ENCODE assay signal across 8 cellular contexts in genomic region chr4:121252224-121252806, GRCh38.
A peak's percentile ranks its signal among the peaks of the same experiment; 100 is the strongest.
DNase-seq lines count a peak whose midpoint lies in the region; ATAC-seq and TF ChIP-seq lines count a peak whose summit lies in the region.

No MANE protein-coding gene starts in this region.

- peaks cover 67% of the 10 kb centered on the region for H3K4me1 Mint-ChIP-seq in activated T-cell treated with anti-CD3 and anti-CD28 coated beads, Interleukin-2, amount 50 U/mL, for 4 hours (ENCODE audit: low read depth)
- peaks cover 6% of the 10 kb centered on the region for H3K4me1 Mint-ChIP-seq in nephron progenitor cell

- H3K36me3 Mint-ChIP-seq in activated T-cell treated with anti-CD3 and anti-CD28 coated beads, Interleukin-2, amount 50 U/mL, for 4 hours (ENCODE audit: insufficient read depth): no peaks in the 10 kb centered on the region
- no peaks in the 10 kb centered on the region for H3K36me3 Mint-ChIP-seq in nephron progenitor cell (ENCODE audit: low read depth)

- H3K4me3 ChIP-seq in NT2/D1 (ENCODE audit: insufficient read length, low read depth) (no peak overlapping the region), fibroblast of mammary gland (ENCODE audit: control insufficient read depth, low read depth, low read length) (no peak overlapping the region), thoracic aorta (no peak overlapping the region)

- H3K27me3 ChIP-seq in NT2/D1 (ENCODE audit: insufficient read depth, insufficient read length) (no peaks in the 10 kb centered on the region), thoracic aorta (replicated peaks; ENCODE audit: insufficient read depth) (no peaks in the 10 kb centered on the region)

- no peaks in the 10 kb centered on the region for H3K36me3 ChIP-seq in NT2/D1 (ENCODE audit: insufficient read depth, insufficient read length, low read length)
- no peaks in the 10 kb centered on the region for H3K36me3 ChIP-seq in thoracic aorta

- H3K4me1 ChIP-seq in NT2/D1 (ENCODE audit: insufficient read depth, insufficient read length) (no peaks in the 10 kb centered on the region), thoracic aorta (ENCODE audit: control insufficient read depth in 1 of 2, low read depth in 2 of 2) (peaks cover 0 to 8% of the 10 kb centered on the region in 2 donors)

- peak; percentile 95 for TF ChIP-seq CTCF in fibroblast of mammary gland (conservative IDR thresholded peaks at IDR 0.05; ENCODE audit: control insufficient read depth, insufficient read depth, low read depth, low read length)
- TF ChIP-seq CTCF in nephron progenitor cell (IDR thresholded peaks at IDR 0.05): peak; percentile 74
- TF ChIP-seq CTCF in thoracic aorta (IDR thresholded peaks at IDR 0.05): peak; percentile 73

- no peak overlapping the region for H3K9ac ChIP-seq in NT2/D1 (ENCODE audit: insufficient read length, low read depth)

- H3K9me3 Mint-ChIP-seq in activated T-cell treated with anti-CD3 and anti-CD28 coated beads, Interleukin-2, amount 50 U/mL, for 4 hours: no peaks in the 10 kb centered on the region
- H3K9me3 Mint-ChIP-seq in nephron progenitor cell: no peaks in the 10 kb centered on the region

- H3K9me3 ChIP-seq in NT2/D1 (ENCODE audit: insufficient read depth, low read length) (no peaks in the 10 kb centered on the region), thoracic aorta (no peaks in the 10 kb centered on the region)

- no peak overlapping the region for H3K4me3 Mint-ChIP-seq in activated T-cell treated with anti-CD3 and anti-CD28 coated beads, Interleukin-2, amount 50 U/mL, for 4 hours
- no peak overlapping the region for H3K4me3 Mint-ChIP-seq in nephron progenitor cell

- H3K27ac Mint-ChIP-seq in nephron progenitor cell: no peak overlapping the region

- no peak overlapping the region for H3K27ac ChIP-seq in thoracic aorta

- ATAC-seq in HG03354 (IDR thresholded peaks at IDR 0.05; ENCODE audit: poor library complexity, severe bottlenecking, unreplicated experiment): peak; percentile 33
- ATAC-seq in activated T-cell treated with anti-CD3 and anti-CD28 coated beads, Interleukin-2, amount 50 U/mL, for 4 hours: no peak
- no peak for ATAC-seq in thoracic aorta (ENCODE audit: insufficient number of reproducible peaks, low FRiP score, low read depth)

- peak; percentile 61 to 68 for DNase-seq in SHP77 (lab: John Stamatoyannopoulos, UW)
- DNase-seq in SHP77 treated with DMSO at 0.1 percent for 48 hours (lab: John Stamatoyannopoulos, UW): no peak
- DNase-seq in NT2/D1 (ENCODE audit: low read depth, low spot score): peak; percentile 46
- peak; percentile 51 for DNase-seq in activated T-cell treated with anti-CD3 and anti-CD28 coated beads, Interleukin-2, amount 50 U/mL, for 4 hours
- DNase-seq in fibroblast of mammary gland (ENCODE audit: low read depth): peak; percentile 74
- peak; percentile 72 for DNase-seq in nephron progenitor cell
- DNase-seq in thoracic aorta (ENCODE audit: low spot score): no peak

- H3K27me3 Mint-ChIP-seq in activated T-cell treated with anti-CD3 and anti-CD28 coated beads, Interleukin-2, amount 50 U/mL, for 4 hours (ENCODE audit: low read depth): no peaks in the 10 kb centered on the region
- H3K27me3 Mint-ChIP-seq in nephron progenitor cell (ENCODE audit: low read depth, poor library complexity): peaks cover 3% of the 10 kb centered on the region

Comparison
In these comparisons a context has a peak if more than half of its experiments do, and no peak if none do; other contexts are left out.
1. DNase-seq: peak in SHP77 (2 of 2), NT2/D1 (single experiment), activated T-cell treated with anti-CD3 and anti-CD28 coated beads, Interleukin-2, amount 50 U/mL, for 4 hours (single experiment), fibroblast of mammary gland (single experiment) and nephron progenitor cell (single experiment); none in SHP77 treated with DMSO at 0.1 percent for 48 hours (single experiment) and thoracic aorta (single experiment).
2. Peak in every context shown above with its lines, with median percentiles within 50 percentile points of each other: CTCF ChIP-seq.